Comparison of ENCODE assay signal across 9 cellular contexts in the genomic region with DNA sequence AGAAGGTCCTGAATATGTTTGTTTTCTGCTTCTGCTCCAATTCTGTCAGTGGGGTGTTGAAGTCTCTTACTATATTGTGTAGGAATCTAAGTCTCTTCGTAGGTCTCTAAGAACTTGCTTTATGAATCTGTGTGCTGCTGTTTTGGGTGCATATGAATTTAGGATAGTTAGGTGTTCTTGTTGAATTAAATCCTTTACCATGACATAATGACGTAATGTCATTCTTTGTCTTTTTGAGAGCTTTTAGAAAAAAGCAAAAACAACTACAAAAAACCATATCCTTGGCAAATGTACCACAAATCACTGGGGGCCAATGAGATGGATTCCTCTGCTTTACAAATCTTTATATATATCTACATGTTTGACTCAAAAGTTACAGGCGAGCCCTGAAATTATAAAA.
"Had no signal": no experiment of that assay in that cellular context is flagged by ENCODE, and none has a peak within 500 bp of the region (broad histone marks: within the 10 kb centered on the region; RNA-seq: fewer than 3 reads in every experiment).

No MANE protein-coding gene starts in this region.

- H2AFZ ChIP-seq: GM23248 had no signal

- H3K9ac ChIP-seq: GM23248 had no signal

- H3K27ac ChIP-seq: GM23248, HL-60 had no signal

- FAIRE-seq: K562 had no signal

- DNase-seq: GM23248, GOT3, H9, HCEC 1CT, HFFc6, IMR-90, KG1 had no signal

- ATAC-seq: K562 had no signal

- H3K4me3 ChIP-seq: GM23248, K562 had no signal
